14 cellular contexts compared by ENCODE assay signal in genomic region chr14:96693252-96693820, GRCh38.
DNase-seq lines count a peak whose midpoint lies in the region; ATAC-seq and TF ChIP-seq lines count a peak whose summit lies in the region.
"Had no signal": no experiment of that assay in that cellular context is flagged by ENCODE, and none has a peak within 500 bp of the region (broad histone marks: within the 10 kb centered on the region; RNA-seq: fewer than 3 reads in every experiment).

No MANE protein-coding gene starts in this region.

- H3F3A ChIP-seq in GM23338 (replicated peaks; ENCODE audit: low read depth): no peaks in the 10 kb centered on the region
- H3F3A ChIP-seq in neural progenitor cell (ENCODE audit: low read depth): peaks cover 11% of the 10 kb centered on the region

- H4K20me1 ChIP-seq in GM23338 (replicated peaks; ENCODE audit: insufficient read depth): no peaks in the 10 kb centered on the region
- no peaks in the 10 kb centered on the region for H4K20me1 ChIP-seq in neural progenitor cell (ENCODE audit: low read depth)
- H4K20me1 ChIP-seq: BLaER1 treated with 17β-estradiol and CSF1 and Interleukin-3, amounts not matched to agents 10 nM and 100 nM had no signal

- H3K9me3 Mint-ChIP-seq in GM23338 (no peaks in the 10 kb centered on the region), neural progenitor cell (no peaks in the 10 kb centered on the region)
- H3K9me3 Mint-ChIP-seq: CD8-positive, alpha-beta T cell had no signal

- H3K27me3 Mint-ChIP-seq in GM23338 (ENCODE audit: insufficient read depth, low read depth, poor library complexity): no peaks in the 10 kb centered on the region
- H3K27me3 Mint-ChIP-seq in neural progenitor cell (ENCODE audit: insufficient read depth, low read depth): peaks cover 3% of the 10 kb centered on the region

- ATAC-seq in GM23338: peak; percentile 53
- ATAC-seq: CD8-positive, alpha-beta T cell; GM12878 had no signal

- peaks cover 18% of the 10 kb centered on the region for H3K9me2 ChIP-seq in GM23338 (ENCODE audit: insufficient read depth)

- H3K27ac Mint-ChIP-seq in GM23338 (no peak overlapping the region), neural progenitor cell (no peak overlapping the region)
- H3K27ac Mint-ChIP-seq: B cell; CD8-positive, alpha-beta T cell had no signal

- no peak for DNase-seq in GM23338 (ENCODE audit: low spot score)
- peak; percentile 78 for DNase-seq in NCI-H82 treated with DMSO at 0.1 percent for 48 hours (lab: John Stamatoyannopoulos, UW; ENCODE audit: unreplicated experiment)
- DNase-seq in islet precursor cell: peak; percentile 71
- DNase-seq in neural progenitor cell (ENCODE audit: low spot score): peak; percentile 16
- no peak for DNase-seq in NCI-H446 (lab: John Stamatoyannopoulos, UW)
- DNase-seq in NCI-H128 (lab: John Stamatoyannopoulos, UW; ENCODE audit: unreplicated experiment): no peak
- no peak for DNase-seq in OCI-M1 (lab: John Stamatoyannopoulos, UW)
- DNase-seq: Calu3; CD8-positive, alpha-beta T cell; DMS79 treated with DMSO at 0.1 percent for 48 hours had no signal

- no peaks in the 10 kb centered on the region for H3K36me3 Mint-ChIP-seq in GM23338 (ENCODE audit: low read depth)
- no peaks in the 10 kb centered on the region for H3K36me3 Mint-ChIP-seq in neural progenitor cell
- H3K36me3 Mint-ChIP-seq: CD8-positive, alpha-beta T cell had no signal

- H3K4me1 Mint-ChIP-seq in GM23338 (peaks cover 20% of the 10 kb centered on the region), neural progenitor cell (peaks cover 32% of the 10 kb centered on the region)
- H3K4me1 Mint-ChIP-seq: B cell had no signal

- H3K4me2 ChIP-seq in GM23338: no peak overlapping the region
- peak overlapping the region; percentile 50 for H3K4me2 ChIP-seq in neural progenitor cell
- H3K4me2 ChIP-seq: BLaER1 treated with 17β-estradiol and CSF1 and Interleukin-3, amounts not matched to agents 10 nM and 100 nM had no signal

- H3K36me3 ChIP-seq in GM23338 (ENCODE audit: insufficient read depth) (no peaks in the 10 kb centered on the region), neural progenitor cell (no peaks in the 10 kb centered on the region)
- H3K36me3 ChIP-seq: BLaER1 treated with 17β-estradiol and CSF1 and Interleukin-3, amounts not matched to agents 10 nM and 100 nM; HAP-1 had no signal

- H3K27me3 ChIP-seq in GM23338 (ENCODE audit: insufficient read depth) (no peaks in the 10 kb centered on the region), neural progenitor cell (peaks cover 42% of the 10 kb centered on the region)
- H3K27me3 ChIP-seq: BLaER1 treated with 17β-estradiol and CSF1 and Interleukin-3, amounts not matched to agents 10 nM and 100 nM had no signal

- no peak overlapping the region for H3K4me3 Mint-ChIP-seq in GM23338
- no peak overlapping the region for H3K4me3 Mint-ChIP-seq in neural progenitor cell
- H3K4me3 Mint-ChIP-seq: B cell; CD8-positive, alpha-beta T cell had no signal

- no peak overlapping the region for H3K27ac ChIP-seq in GM23338 (ENCODE audit: low read depth)
- H3K27ac ChIP-seq in neural progenitor cell: no peak overlapping the region
- H3K27ac ChIP-seq: BLaER1 treated with 17β-estradiol and CSF1 and Interleukin-3, amounts not matched to agents 10 nM and 100 nM had no signal

- no peaks in the 10 kb centered on the region for H3K9me3 ChIP-seq in neural progenitor cell (ENCODE audit: low read depth)
- H3K9me3 ChIP-seq: BLaER1 treated with 17β-estradiol and CSF1 and Interleukin-3, amounts not matched to agents 10 nM and 100 nM; HAP-1 had no signal

- H3K4me3 ChIP-seq in GM23338: no peak overlapping the region
- H3K4me3 ChIP-seq in neural progenitor cell: no peak overlapping the region
- H3K4me3 ChIP-seq: BLaER1 treated with 17β-estradiol and CSF1 and Interleukin-3, amounts not matched to agents 10 nM and 100 nM; GM12878; HAP-1 had no signal

- H3K4me1 ChIP-seq in GM23338 (ENCODE audit: insufficient read depth): peaks cover 6% of the 10 kb centered on the region; the same call in 1 of the 2 replicates
- peaks cover 15% of the 10 kb centered on the region for H3K4me1 ChIP-seq in neural progenitor cell
- H3K4me1 ChIP-seq: BLaER1 treated with 17β-estradiol and CSF1 and Interleukin-3, amounts not matched to agents 10 nM and 100 nM; HAP-1 had no signal

- no peak overlapping the region for H2AFZ ChIP-seq in GM23338
- H2AFZ ChIP-seq in neural progenitor cell (replicated peaks): no peak overlapping the region

- TF ChIP-seq CTCF in GM23338 (conservative IDR thresholded peaks at IDR 0.05; ENCODE audit: low read depth in 2 of 2): no peak
- TF ChIP-seq CTCF in neural progenitor cell (IDR thresholded peaks at IDR 0.05): no peak

- H3K79me2 ChIP-seq in GM23338 (replicated peaks; ENCODE audit: insufficient read depth) (no peaks in the 10 kb centered on the region), neural progenitor cell (ENCODE audit: low read depth) (no peaks in the 10 kb centered on the region)

- no peak overlapping the region for H3K9ac ChIP-seq in neural progenitor cell
- H3K9ac ChIP-seq: BLaER1 treated with 17β-estradiol and CSF1 and Interleukin-3, amounts not matched to agents 10 nM and 100 nM had no signal

TF ChIP-seq in GM23338, 12 proteins besides CTCF, POLR2A, EP300 and RAD21:
- no peak for TF ChIP-seq NANOG (IDR thresholded peaks at IDR 0.05; ENCODE audit: borderline replicate concordance)
- TF ChIP-seq ZNF114 (CRISPR knock-in tag; IDR thresholded peaks at IDR 0.05): no peak
- TF ChIP-seq ETS1 (IDR thresholded peaks at IDR 0.05): no peak

Comparison
In these comparisons a context has a peak if more than half of its experiments do, and no peak if none do; other contexts are left out.
1. DNase-seq: peak in NCI-H82 treated with DMSO at 0.1 percent for 48 hours (single experiment), islet precursor cell (single experiment) and neural progenitor cell (single experiment); none in GM23338 (single experiment), NCI-H446 (0 of 2), NCI-H128 (single experiment) and OCI-M1 (single experiment).